26 cellular contexts compared by ENCODE assay signal in the genomic region with DNA sequence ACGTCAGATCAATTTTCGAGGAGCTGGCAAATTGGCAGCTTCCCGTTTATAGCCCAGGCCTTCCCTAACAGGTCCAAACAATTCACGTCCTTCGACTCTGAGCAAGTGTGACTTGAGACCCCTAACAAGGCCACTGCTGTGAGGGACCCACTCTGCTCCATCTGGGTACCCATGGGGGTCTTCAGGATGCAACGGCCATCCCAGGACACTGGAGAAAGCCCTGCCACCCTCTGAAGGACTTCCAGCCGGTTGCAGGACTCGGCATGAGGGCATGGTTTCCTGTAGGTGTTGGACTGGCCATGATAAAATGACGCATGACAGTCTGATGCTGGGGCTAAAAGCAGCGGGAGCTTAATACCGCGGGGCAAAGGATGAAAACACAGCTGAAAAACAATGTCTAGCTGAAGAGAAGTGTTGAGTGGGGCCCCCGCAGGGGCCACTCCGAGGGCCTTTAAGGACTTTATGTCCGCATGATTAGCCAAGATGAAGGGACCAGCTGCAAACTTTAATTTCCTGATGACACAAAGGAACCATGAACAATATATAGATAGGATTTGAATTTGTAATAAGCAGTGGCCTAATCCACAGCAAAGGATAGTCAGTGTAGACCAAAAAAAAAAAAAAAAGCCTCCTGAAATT.
"Had no signal": no experiment of that assay in that cellular context is flagged by ENCODE, and none has a peak within 500 bp of the region (broad histone marks: within the 10 kb centered on the region; RNA-seq: fewer than 3 reads in every experiment).

No MANE protein-coding gene starts in this region.

- H3K4me1 Mint-ChIP-seq: activated CD4-positive, alpha-beta T cell treated with anti-CD3 and anti-CD28 coated beads, Interleukin-2, amount 10 ng/mL, durations not matched to agents 7 days and 5 days; activated T-helper 17 cell treated with anti-CD3 and anti-CD28 coated beads, Interleukin-2, amount 50 U/mL, for 72 hours; immature natural killer cell; natural killer cell; T-cell had no signal

- H3K9me3 ChIP-seq: adrenal gland, breast epithelium, left lung, thoracic aorta, upper lobe of left lung had no signal

- H3K27ac Mint-ChIP-seq: activated CD4-positive, alpha-beta T cell treated with anti-CD3 and anti-CD28 coated beads, Interleukin-2, amount 10 ng/mL, durations not matched to agents 7 days and 5 days; activated naive CD8-positive, alpha-beta T cell; activated T-cell treated with anti-CD3 and anti-CD28 coated beads, Interleukin-2, amount 50 U/mL, for 24 hours; activated T-helper 17 cell treated with anti-CD3 and anti-CD28 coated beads, Interleukin-2, amount 50 U/mL, for 72 hours; immature natural killer cell; mesothelial cell of epicardium; natural killer cell; stimulated activated naive B cell treated with anti-CD40 and anti-IgM and Interleukin-4, amounts not matched to agents 10 μg/mL and 1 μg/mL and 100 μg/mL, for 72 hours; T-cell; T-helper 2 cell treated with Interferon-gamma antibody and Interleukin-4, amounts not matched to agents 5 μg/mL and 100 μg/mL, for 36 hours had no signal

- H3K36me3 ChIP-seq: adrenal gland, breast epithelium, left lung, thoracic aorta, upper lobe of left lung had no signal

- H3K36me3 Mint-ChIP-seq: activated naive CD8-positive, alpha-beta T cell; immature natural killer cell; mesothelial cell of epicardium; natural killer cell; stimulated activated naive B cell treated with anti-CD40 and anti-IgM and Interleukin-4, amounts not matched to agents 10 μg/mL and 1 μg/mL and 100 μg/mL, for 72 hours; T-cell had no signal

- H3K27me3 Mint-ChIP-seq: activated CD4-positive, alpha-beta T cell treated with anti-CD3 and anti-CD28 coated beads, Interleukin-2, amount 10 ng/mL, durations not matched to agents 7 days and 5 days; activated T-cell treated with anti-CD3 and anti-CD28 coated beads, Interleukin-2, amount 50 U/mL, for 24 hours had no signal

- H3K4me3 ChIP-seq: adrenal gland, breast epithelium, coronary artery, left lung, lung, thoracic aorta, upper lobe of left lung had no signal

- H3K27ac ChIP-seq: adrenal gland, breast epithelium, coronary artery, left lung, thoracic aorta, upper lobe of left lung, VCaP had no signal

- DNase-seq: activated CD4-positive, alpha-beta T cell treated with anti-CD3 and anti-CD28 coated beads, Interleukin-2, amount 10 ng/mL, durations not matched to agents 7 days and 5 days; activated CD8-positive, alpha-beta memory T cell treated with anti-CD3 and anti-CD28 coated beads for 24 hours; activated CD8-positive, alpha-beta memory T cell treated with anti-CD3 and anti-CD28 coated beads, Interleukin-2, amount 50 U/mL, for 4 hours; activated T-cell treated with anti-CD3 and anti-CD28 coated beads, Interleukin-2, amount 50 U/mL, for 24 hours; adrenal gland; effector CD4-positive, alpha-beta T cell; foreskin melanocyte; immature natural killer cell; kidney glomerular epithelial cell; left lung; natural killer cell; occipital lobe; small intestine; stimulated activated CD4-positive, alpha-beta T cell treated with anti-CD3 and anti-CD28 coated beads, Interleukin-15, amount 100 ng/mL, for 24 hours; stimulated activated naive B cell treated with anti-CD40 and anti-IgM and Interleukin-4, amounts not matched to agents 10 μg/mL and 1 μg/mL and 100 μg/mL, for 72 hours; T-cell; upper lobe of left lung had no signal

- H3K27me3 ChIP-seq: adrenal gland, breast epithelium, left lung, upper lobe of left lung had no signal

- H3K4me1 ChIP-seq: breast epithelium, left lung, upper lobe of left lung had no signal

- H3K4me3 Mint-ChIP-seq: activated CD4-positive, alpha-beta T cell treated with anti-CD3 and anti-CD28 coated beads, Interleukin-2, amount 10 ng/mL, durations not matched to agents 7 days and 5 days; activated naive CD8-positive, alpha-beta T cell; activated T-cell treated with anti-CD3 and anti-CD28 coated beads, Interleukin-2, amount 50 U/mL, for 24 hours; activated T-helper 17 cell treated with anti-CD3 and anti-CD28 coated beads, Interleukin-2, amount 50 U/mL, for 72 hours; immature natural killer cell; mesothelial cell of epicardium; natural killer cell; stimulated activated naive B cell treated with anti-CD40 and anti-IgM and Interleukin-4, amounts not matched to agents 10 μg/mL and 1 μg/mL and 100 μg/mL, for 72 hours; T-cell; T-helper 2 cell treated with Interferon-gamma antibody and Interleukin-4, amounts not matched to agents 5 μg/mL and 100 μg/mL, for 36 hours had no signal

- H3K9me3 Mint-ChIP-seq: activated CD4-positive, alpha-beta T cell treated with anti-CD3 and anti-CD28 coated beads, Interleukin-2, amount 10 ng/mL, durations not matched to agents 7 days and 5 days; activated T-cell treated with anti-CD3 and anti-CD28 coated beads, Interleukin-2, amount 50 U/mL, for 24 hours; mesothelial cell of epicardium; stimulated activated naive B cell treated with anti-CD40 and anti-IgM and Interleukin-4, amounts not matched to agents 10 μg/mL and 1 μg/mL and 100 μg/mL, for 72 hours; T-cell; T-helper 2 cell treated with Interferon-gamma antibody and Interleukin-4, amounts not matched to agents 5 μg/mL and 100 μg/mL, for 36 hours had no signal
